In genomic region chr11:5808500-5809121, GRCh38 we compare ENCODE assay signal across 1 cellular context.
TF ChIP-seq lines count a peak whose summit lies in the region.

TSS of gene OR52N2 (plus strand) at chr11:5808924. CDS start at chr11:5820336, 11,412 bp downstream.

TF ChIP-seq in H1, 55 proteins besides CTCF, POLR2A, EP300 and RAD21 (continued from another document):
- TF ChIP-seq HDAC2 (IDR thresholded peaks at IDR 0.05; ENCODE audit: borderline replicate concordance in 1 of 2, low read depth in 2 of 2, low read length in 2 of 2), result peak; percentile 71 to 74; a peak in 2 of 4 replicates
- peak; percentile 44; the same call in 1 of the 2 replicates for TF ChIP-seq TAF1 (IDR thresholded peaks at IDR 0.05; ENCODE audit: low read depth, low read length)
- TF ChIP-seq TAF7 (optimal IDR thresholded peaks at IDR 0.05; ENCODE audit: borderline replicate concordance, low read depth, low read length), result peak; percentile 35
- TF ChIP-seq KDM4A (IDR thresholded peaks at IDR 0.05; ENCODE audit: low read depth, low read length, severe bottlenecking), result peak; percentile 62
- TF ChIP-seq CREB1 (IDR thresholded peaks at IDR 0.05), result peak; percentile 82
TF ChIP-seq in H1: peak in this region for 8.
